18 cellular contexts compared by ENCODE assay signal in genomic region chr6:81774542-81774941, GRCh38. TPM values are rescaled to one million over a fixed set of nuclear protein-coding genes. Genes with fewer than 3 reads are reported as not detected.
A peak's percentile ranks its signal among the peaks of the same experiment; 100 is the strongest.
DNase-seq lines count a peak whose midpoint lies in the region; ATAC-seq and TF ChIP-seq lines count a peak whose summit lies in the region.
"Had no signal": no experiment of that assay in that cellular context is flagged by ENCODE, and none has a peak within 500 bp of the region (broad histone marks: within the 10 kb centered on the region; RNA-seq: fewer than 3 reads in every experiment).

No MANE protein-coding gene starts in this region.

- H3K9me3 Mint-ChIP-seq in activated T-helper 17 cell treated with anti-CD3 and anti-CD28 coated beads, Interleukin-2, amount 50 U/mL, for 72 hours, result no peaks in the 10 kb centered on the region
- H3K9me3 Mint-ChIP-seq: activated naive CD4-positive, alpha-beta T cell treated with anti-CD3 and anti-CD28 coated beads, Interleukin-2, amount 10 ng/mL, durations not matched to agents 7 days and 5 days; mesothelial cell of epicardium had no signal

- no peaks in the 10 kb centered on the region for H3K36me3 Mint-ChIP-seq in activated T-helper 17 cell treated with anti-CD3 and anti-CD28 coated beads, Interleukin-2, amount 50 U/mL, for 72 hours (ENCODE audit: low read depth)
- H3K36me3 Mint-ChIP-seq: activated naive CD4-positive, alpha-beta T cell treated with anti-CD3 and anti-CD28 coated beads, Interleukin-2, amount 10 ng/mL, durations not matched to agents 7 days and 5 days; mesothelial cell of epicardium had no signal

- no peaks in the 10 kb centered on the region for H3K36me3 ChIP-seq in lower lobe of right lung

- no peaks in the 10 kb centered on the region for H3K9me3 ChIP-seq in lower lobe of right lung
- H3K9me3 ChIP-seq: psoas muscle had no signal

- no peak overlapping the region for H3K4me3 Mint-ChIP-seq in activated T-helper 17 cell treated with anti-CD3 and anti-CD28 coated beads, Interleukin-2, amount 50 U/mL, for 72 hours
- H3K4me3 Mint-ChIP-seq: activated naive CD4-positive, alpha-beta T cell treated with anti-CD3 and anti-CD28 coated beads, Interleukin-2, amount 10 ng/mL, durations not matched to agents 7 days and 5 days; mesothelial cell of epicardium had no signal

- H3K4me1 Mint-ChIP-seq in activated T-helper 17 cell treated with anti-CD3 and anti-CD28 coated beads, Interleukin-2, amount 50 U/mL, for 72 hours, result no peaks in the 10 kb centered on the region
- H3K4me1 Mint-ChIP-seq: activated naive CD4-positive, alpha-beta T cell treated with anti-CD3 and anti-CD28 coated beads, Interleukin-2, amount 10 ng/mL, durations not matched to agents 7 days and 5 days had no signal

- no peak overlapping the region for H3K4me3 ChIP-seq in lower lobe of right lung
- H3K4me3 ChIP-seq: psoas muscle had no signal

- H3K27me3 Mint-ChIP-seq in activated T-helper 17 cell treated with anti-CD3 and anti-CD28 coated beads, Interleukin-2, amount 50 U/mL, for 72 hours, result no peaks in the 10 kb centered on the region
- H3K27me3 Mint-ChIP-seq: activated naive CD4-positive, alpha-beta T cell treated with anti-CD3 and anti-CD28 coated beads, Interleukin-2, amount 10 ng/mL, durations not matched to agents 7 days and 5 days had no signal

- no peak for ATAC-seq in lower lobe of right lung
- no peak for ATAC-seq in activated T-helper 17 cell treated with anti-CD3 and anti-CD28 coated beads, Interleukin-2, amount 50 U/mL, for 72 hours (replicated peaks)
- ATAC-seq: psoas muscle had no signal

- H3K27ac ChIP-seq in 22Rv1 (peak overlapping the region; percentile 84), lower lobe of right lung (no peak overlapping the region)
- H3K27ac ChIP-seq: C4-2B, psoas muscle had no signal

- intact Hi-C loops in lower lobe of right lung (cut with DNase I), result no loop called here

- DNase-seq in HuH-7 (ENCODE audit: low spot score) (peak; percentile 48), NCI-H748 treated with DMSO at 0.1 percent for 48 hours (lab: John Stamatoyannopoulos, UW) (peak; percentile 96), kidney tubule cell (ENCODE audit: low spot score) (peak; percentile 66), putamen (ENCODE audit: low spot score) (no peak), lower lobe of right lung (no peak)
- no peak for DNase-seq in activated CD4-positive, alpha-beta T cell treated with anti-CD3 and anti-CD28 coated beads for 1 hour
- DNase-seq: activated CD4-positive, alpha-beta T cell treated with anti-CD3 and anti-CD28 coated beads, Interleukin-2, amount 50 U/mL, for 4 hours; activated naive CD4-positive, alpha-beta T cell treated with anti-CD3 and anti-CD28 coated beads, Interleukin-2, amount 10 ng/mL, durations not matched to agents 7 days and 5 days; H7; kidney; NCI-H2171 treated with DMSO at 0.1 percent for 48 hours; NK-92 treated with Interleukin-12 subunit alpha and Interleukin-12 subunit beta, amount 100 ng/mL, for 24 hours; psoas muscle; stimulated activated CD4-positive, alpha-beta T cell treated with anti-CD3 and anti-CD28 coated beads, Interleukin-12 subunit alpha, Interleukin-12 subunit beta, amount 100 ng/mL, for 4 hours had no signal

- TF ChIP-seq CTCF in 22Rv1 (IDR thresholded peaks at IDR 0.05) (no peak), lower lobe of right lung (IDR thresholded peaks at IDR 0.05) (no peak)

- H3K4me1 ChIP-seq in lower lobe of right lung, result no peaks in the 10 kb centered on the region
- H3K4me1 ChIP-seq: psoas muscle had no signal

- H3K27ac Mint-ChIP-seq in activated T-helper 17 cell treated with anti-CD3 and anti-CD28 coated beads, Interleukin-2, amount 50 U/mL, for 72 hours, result no peak overlapping the region
- H3K27ac Mint-ChIP-seq: activated naive CD4-positive, alpha-beta T cell treated with anti-CD3 and anti-CD28 coated beads, Interleukin-2, amount 10 ng/mL, durations not matched to agents 7 days and 5 days; mesothelial cell of epicardium had no signal

- H3K27me3 ChIP-seq in lower lobe of right lung (ENCODE audit: low read depth), result no peaks in the 10 kb centered on the region

RNA-seq across cellular contexts. Expression of gene TENT5A, which starts 22.1 kb away (rescaled TPM):
- 26.6 TPM for total RNA-seq in lower lobe of right lung
- under 1 TPM; 0.41 to 0.79 TPM for total RNA-seq in activated T-helper 17 cell treated with anti-CD3 and anti-CD28 coated beads, Interleukin-2, amount 50 U/mL, for 72 hours

Comparison
In these comparisons a context has a peak if more than half of its experiments do, and no peak if none do; other contexts are left out.
1. DNase-seq: peak in HuH-7 (single experiment), NCI-H748 treated with DMSO at 0.1 percent for 48 hours (single experiment) and kidney tubule cell (single experiment); none in activated CD4-positive, alpha-beta T cell treated with anti-CD3 and anti-CD28 coated beads for 1 hour (single experiment), putamen (single experiment) and lower lobe of right lung (single experiment).
2. RNA of gene TENT5A, which starts 22.1 kb away (total RNA-seq): 26.6 TPM in lower lobe of right lung (single experiment); 0.41 to 0.79 TPM in activated T-helper 17 cell treated with anti-CD3 and anti-CD28 coated beads, Interleukin-2, amount 50 U/mL, for 72 hours; every median in the first group is over 10 times any median in the second.